Comparison of ENCODE assay signal across 1 cellular context in genomic region chr19:19203012-19203856, GRCh38.
TF ChIP-seq lines count a peak whose summit lies in the region.

TSS of gene NR2C2AP (minus strand) at chr19:19203414. CDS start at chr19:19203060, 354 bp downstream.

TF ChIP-seq in HepG2, 621 proteins besides CTCF, POLR2A, EP300 and RAD21 (continued from another document and continues in another):
- TF ChIP-seq, protein P1, sequence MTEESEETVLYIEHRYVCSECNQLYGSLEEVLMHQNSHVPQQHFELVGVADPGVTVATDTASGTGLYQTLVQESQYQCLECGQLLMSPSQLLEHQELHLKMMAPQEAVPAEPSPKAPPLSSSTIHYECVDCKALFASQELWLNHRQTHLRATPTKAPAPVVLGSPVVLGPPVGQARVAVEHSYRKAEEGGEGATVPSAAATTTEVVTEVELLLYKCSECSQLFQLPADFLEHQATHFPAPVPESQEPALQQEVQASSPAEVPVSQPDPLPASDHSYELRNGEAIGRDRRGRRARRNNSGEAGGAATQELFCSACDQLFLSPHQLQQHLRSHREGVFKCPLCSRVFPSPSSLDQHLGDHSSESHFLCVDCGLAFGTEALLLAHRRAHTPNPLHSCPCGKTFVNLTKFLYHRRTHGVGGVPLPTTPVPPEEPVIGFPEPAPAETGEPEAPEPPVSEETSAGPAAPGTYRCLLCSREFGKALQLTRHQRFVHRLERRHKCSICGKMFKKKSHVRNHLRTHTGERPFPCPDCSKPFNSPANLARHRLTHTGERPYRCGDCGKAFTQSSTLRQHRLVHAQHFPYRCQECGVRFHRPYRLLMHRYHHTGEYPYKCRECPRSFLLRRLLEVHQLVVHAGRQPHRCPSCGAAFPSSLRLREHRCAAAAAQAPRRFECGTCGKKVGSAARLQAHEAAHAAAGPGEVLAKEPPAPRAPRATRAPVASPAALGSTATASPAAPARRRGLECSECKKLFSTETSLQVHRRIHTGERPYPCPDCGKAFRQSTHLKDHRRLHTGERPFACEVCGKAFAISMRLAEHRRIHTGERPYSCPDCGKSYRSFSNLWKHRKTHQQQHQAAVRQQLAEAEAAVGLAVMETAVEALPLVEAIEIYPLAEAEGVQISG (CRISPR knock-in tag; IDR thresholded peaks at IDR 0.05): peak; percentile 43; the same call in 1 of the 2 replicates
- 0 out of 2 replicates have a peak, but pooled peaks have one; percentile 24 for TF ChIP-seq ZSCAN21 (CRISPR knock-in tag; IDR thresholded peaks at IDR 0.05; ENCODE audit: borderline replicate concordance)
- TF ChIP-seq PHF20 (CRISPR knock-in tag; IDR thresholded peaks at IDR 0.05): peak; percentile 57; the same call in 1 of the 2 replicates
- TF ChIP-seq ZBTB7B (CRISPR knock-in tag; IDR thresholded peaks at IDR 0.05): 0 out of 2 replicates have a peak, but pooled peaks have one; percentile 38
- no peak for TF ChIP-seq HNRNPK (IDR thresholded peaks at IDR 0.05; ENCODE audit: low read depth, low read length, poor library complexity, severe bottlenecking)
- no peak for TF ChIP-seq E2F2 (CRISPR knock-in tag; IDR thresholded peaks at IDR 0.05; ENCODE audit: borderline replicate concordance)
- TF ChIP-seq DR1 (CRISPR knock-in tag; IDR thresholded peaks at IDR 0.05): no peak
- TF ChIP-seq ATF4 (CRISPR knock-in tag; IDR thresholded peaks at IDR 0.05): no peak
- TF ChIP-seq SRF (IDR thresholded peaks at IDR 0.05; ENCODE audit: low read depth, low read length): no peak
- TF ChIP-seq HIC2 (CRISPR knock-in tag; IDR thresholded peaks at IDR 0.05; ENCODE audit: low read depth): 0 out of 2 replicates have a peak, but pooled peaks have one; percentile 33
- no peak for TF ChIP-seq ZNF607 (CRISPR knock-in tag; IDR thresholded peaks at IDR 0.05; ENCODE audit: borderline replicate concordance)
- 0 out of 2 replicates have a peak, but pooled peaks have one; percentile 24 for TF ChIP-seq TOPORS (CRISPR knock-in tag; IDR thresholded peaks at IDR 0.05)
- TF ChIP-seq RERE (CRISPR knock-in tag; IDR thresholded peaks at IDR 0.05; ENCODE audit: low read depth): no peak
- TF ChIP-seq, protein P2, sequence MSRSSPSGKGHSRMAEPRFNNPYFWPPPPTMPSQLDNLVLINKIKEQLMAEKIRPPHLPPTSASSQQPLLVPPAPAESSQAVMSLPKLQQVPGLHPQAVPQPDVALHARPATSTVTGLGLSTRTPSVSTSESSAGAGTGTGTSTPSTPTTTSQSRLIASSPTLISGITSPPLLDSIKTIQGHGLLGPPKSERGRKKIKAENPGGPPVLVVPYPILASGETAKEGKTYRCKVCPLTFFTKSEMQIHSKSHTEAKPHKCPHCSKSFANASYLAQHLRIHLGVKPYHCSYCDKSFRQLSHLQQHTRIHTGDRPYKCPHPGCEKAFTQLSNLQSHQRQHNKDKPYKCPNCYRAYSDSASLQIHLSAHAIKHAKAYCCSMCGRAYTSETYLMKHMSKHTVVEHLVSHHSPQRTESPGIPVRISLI (CRISPR knock-in tag; IDR thresholded peaks at IDR 0.05; ENCODE audit: borderline replicate concordance): peak; percentile 78; the same call in 1 of the 2 replicates
- no peak for TF ChIP-seq ZNF264 (CRISPR knock-in tag; IDR thresholded peaks at IDR 0.05)
- TF ChIP-seq ZFP82 (CRISPR knock-in tag; IDR thresholded peaks at IDR 0.05; ENCODE audit: borderline replicate concordance): no peak
- TF ChIP-seq ZNF263 (CRISPR knock-in tag; IDR thresholded peaks at IDR 0.05): 0 out of 2 replicates have a peak, but pooled peaks have one; percentile 17
- no peak for TF ChIP-seq NR2F1 (CRISPR knock-in tag; IDR thresholded peaks at IDR 0.05)
- TF ChIP-seq MTERF4 (CRISPR knock-in tag; IDR thresholded peaks at IDR 0.05): no peak
- TF ChIP-seq HBP1 (CRISPR knock-in tag; IDR thresholded peaks at IDR 0.05; ENCODE audit: low read depth): 0 out of 2 replicates have a peak, but pooled peaks have one; percentile 53
- no peak for TF ChIP-seq SALL2 (CRISPR knock-in tag; IDR thresholded peaks at IDR 0.05)
- no peak for TF ChIP-seq ZNF784 (CRISPR knock-in tag; IDR thresholded peaks at IDR 0.05; ENCODE audit: borderline replicate concordance)
- peak; percentile 19; the same call in 1 of the 2 replicates for TF ChIP-seq ZNF232 (CRISPR knock-in tag; IDR thresholded peaks at IDR 0.05; ENCODE audit: borderline replicate concordance)
- no peak for TF ChIP-seq ZFP36 (IDR thresholded peaks at IDR 0.05; ENCODE audit: borderline replicate concordance, low read depth, low read length, partially characterized antibody)
- TF ChIP-seq ZNF460 (CRISPR knock-in tag; IDR thresholded peaks at IDR 0.05; ENCODE audit: borderline replicate concordance): peak; percentile 97
- no peak for TF ChIP-seq ZNF773 (CRISPR knock-in tag; IDR thresholded peaks at IDR 0.05; ENCODE audit: borderline replicate concordance)
- 0 out of 2 replicates have a peak, but pooled peaks have one; percentile 8 for TF ChIP-seq ZNF629 (CRISPR knock-in tag; conservative IDR thresholded peaks at IDR 0.05)
- TF ChIP-seq PTBP1 (IDR thresholded peaks at IDR 0.05; ENCODE audit: low read depth, low read length, poor library complexity, severe bottlenecking): peak; percentile 25
- TF ChIP-seq ZNF124 (CRISPR knock-in tag; IDR thresholded peaks at IDR 0.05): no peak
- TF ChIP-seq ZFX (CRISPR knock-in tag; IDR thresholded peaks at IDR 0.05; ENCODE audit: low read depth): peak; percentile 52
- peak; percentile 44; the same call in 1 of the 2 replicates for TF ChIP-seq ZNF605 (CRISPR knock-in tag; IDR thresholded peaks at IDR 0.05)
- peak; percentile 37; the same call in 1 of the 2 replicates for TF ChIP-seq THAP11 (CRISPR knock-in tag; IDR thresholded peaks at IDR 0.05)
- no peak for TF ChIP-seq TP53 (CRISPR knock-in tag; conservative IDR thresholded peaks at IDR 0.05)
- no peak for TF ChIP-seq KMT2B (CRISPR knock-in tag; IDR thresholded peaks at IDR 0.05)
- peak; percentile 57; the same call in 1 of the 2 replicates for TF ChIP-seq RBFOX2 (IDR thresholded peaks at IDR 0.05; ENCODE audit: low read depth, low read length)
- TF ChIP-seq AGO1 (IDR thresholded peaks at IDR 0.05; ENCODE audit: low read depth, low read length, poor library complexity, severe bottlenecking): peak; percentile 73
- no peak for TF ChIP-seq ZNF770 (CRISPR knock-in tag; IDR thresholded peaks at IDR 0.05)
